9 cellular contexts compared by ENCODE assay signal in the genomic region with DNA sequence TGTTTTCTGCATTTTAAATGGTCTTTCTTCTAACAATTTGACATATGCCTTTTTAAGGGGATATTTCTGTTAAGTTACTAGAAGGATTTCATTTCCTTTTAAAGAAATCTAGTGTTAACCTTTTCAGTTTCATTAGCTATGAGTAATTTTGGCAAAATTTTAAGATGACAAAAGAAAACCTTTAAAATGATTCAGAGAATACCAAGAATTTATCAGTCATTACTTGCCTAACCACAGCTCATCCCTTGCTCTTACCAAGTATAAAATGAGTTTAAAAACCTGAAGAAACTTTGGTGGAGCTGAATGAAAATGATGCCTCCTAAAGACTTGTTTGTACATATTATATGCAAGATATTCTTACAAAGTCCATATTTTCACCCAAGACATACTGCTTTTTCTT.
DNase-seq lines count a peak whose midpoint lies in the region; ATAC-seq and TF ChIP-seq lines count a peak whose summit lies in the region.
"Had no signal": no experiment of that assay in that cellular context is flagged by ENCODE, and none has a peak within 500 bp of the region (broad histone marks: within the 10 kb centered on the region; RNA-seq: fewer than 3 reads in every experiment).

No MANE protein-coding gene starts in this region.

- TF ChIP-seq EP300 in suprapubic skin (IDR thresholded peaks at IDR 0.05), result no peak

- no peak for TF ChIP-seq POLR2A in suprapubic skin (IDR thresholded peaks at IDR 0.05)

- TF ChIP-seq CTCF in fibroblast of mammary gland (conservative IDR thresholded peaks at IDR 0.05; ENCODE audit: control insufficient read depth, insufficient read depth, low read depth, low read length) (no peak), suprapubic skin (IDR thresholded peaks at IDR 0.05) (no peak)

- H3K4me3 ChIP-seq in fibroblast of mammary gland (ENCODE audit: control insufficient read depth, low read depth, low read length) (no peak overlapping the region), suprapubic skin (no peak overlapping the region)

- no peak overlapping the region for H3K27ac ChIP-seq in suprapubic skin

- peaks cover 3% of the 10 kb centered on the region for H3K4me1 ChIP-seq in suprapubic skin

- H3K36me3 ChIP-seq in suprapubic skin, result no peaks in the 10 kb centered on the region

- DNase-seq in GM03348 (ENCODE audit: low spot score) (peak; percentile 41), fibroblast of mammary gland (ENCODE audit: low read depth) (peak; percentile 87), inferior parietal cortex (ENCODE audit: extremely low spot score) (no peak), SW480 (ENCODE audit: low spot score) (no peak), suprapubic skin (ENCODE audit: low spot score in 2 of 2) (no peak), DMS 273 (lab: John Stamatoyannopoulos, UW; ENCODE audit: unreplicated experiment) (no peak)
- DNase-seq: NCI-H82 had no signal

- H3K9me3 ChIP-seq in suprapubic skin, result no peaks in the 10 kb centered on the region

- no peaks in the 10 kb centered on the region for H3K27me3 ChIP-seq in suprapubic skin

- ATAC-seq in GM21447 (IDR thresholded peaks at IDR 0.05; ENCODE audit: unreplicated experiment) (peak; percentile 41), HG03571 (IDR thresholded peaks at IDR 0.05; ENCODE audit: unreplicated experiment) (peak; percentile 50)

Comparison
In these comparisons a context has a peak if more than half of its experiments do, and no peak if none do; other contexts are left out.
1. DNase-seq: peak in GM03348 (single experiment) and fibroblast of mammary gland (single experiment); none in inferior parietal cortex (single experiment), SW480 (single experiment), suprapubic skin (0 of 2) and DMS 273 (single experiment).